Comparison of ENCODE assay signal across 19 cellular contexts in the genomic region with DNA sequence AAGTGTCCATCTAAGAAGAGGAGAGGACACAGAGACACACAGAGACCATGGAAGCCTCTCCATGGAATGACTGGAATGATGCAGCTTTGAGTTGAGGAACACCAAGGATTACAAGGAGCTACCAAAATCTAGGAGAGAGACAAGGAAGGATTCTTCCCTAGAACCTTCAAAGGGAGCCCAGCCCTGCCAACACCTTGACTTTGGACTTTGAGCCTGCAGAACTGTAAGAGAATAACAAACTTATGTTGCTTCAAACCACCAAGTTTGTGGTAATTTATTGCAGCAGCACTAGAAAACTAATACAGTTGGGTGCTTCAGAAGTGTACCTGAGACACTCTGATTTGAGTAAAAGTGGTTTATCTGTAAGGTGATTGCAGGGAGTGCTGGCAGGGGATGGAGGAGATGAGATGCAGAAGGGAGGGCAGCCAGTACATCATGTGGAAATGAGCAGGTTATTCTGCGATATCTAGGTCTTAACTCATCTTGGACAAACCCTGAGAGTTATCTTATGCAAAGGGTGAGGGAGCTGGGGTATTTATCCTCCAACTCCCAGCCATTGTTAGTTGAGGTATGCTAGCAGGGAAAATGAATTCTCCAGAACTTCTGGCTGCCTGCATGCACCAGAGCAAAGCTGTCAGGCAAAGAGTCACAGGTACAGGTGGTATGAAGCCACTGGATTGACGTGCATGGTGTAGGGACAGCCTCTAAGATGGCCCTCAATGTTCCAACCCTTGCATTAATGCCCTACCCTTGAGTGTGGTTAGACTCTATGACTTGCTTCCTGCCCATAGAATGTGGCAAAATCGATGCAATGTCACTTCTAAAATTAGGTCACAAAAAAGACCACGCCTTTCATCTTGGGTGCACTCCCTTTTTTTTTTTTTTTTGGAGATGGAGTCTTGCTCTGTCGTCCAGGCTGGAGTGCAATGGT.
"Had no signal": no experiment of that assay in that cellular context is flagged by ENCODE, and none has a peak within 500 bp of the region (broad histone marks: within the 10 kb centered on the region; RNA-seq: fewer than 3 reads in every experiment).

No MANE protein-coding gene starts in this region.

- ATAC-seq: activated naive CD4-positive, alpha-beta T cell treated with anti-CD3 and anti-CD28 coated beads, Interleukin-2, amount 50 U/mL, for 72 hours had no signal

- H3K4me3 Mint-ChIP-seq: neural progenitor cell had no signal

- H3K27me3 ChIP-seq: adrenal gland, breast epithelium, neural progenitor cell, thyroid gland had no signal

- H3K4me3 ChIP-seq: adrenal gland, breast epithelium, left ventricle myocardium inferior, neural progenitor cell, thyroid gland had no signal

- H3K27ac ChIP-seq: adrenal gland, breast epithelium, left ventricle myocardium inferior, neural progenitor cell, thyroid gland, WERI-Rb-1 had no signal

- H3K36me3 Mint-ChIP-seq: activated naive CD4-positive, alpha-beta T cell treated with anti-CD3 and anti-CD28 coated beads, Interleukin-2, amount 50 U/mL, for 72 hours; neural progenitor cell had no signal

- H3K4me1 ChIP-seq: adrenal gland, breast epithelium, left ventricle myocardium inferior, neural progenitor cell, thyroid gland had no signal

- H3K36me3 ChIP-seq: adrenal gland, breast epithelium, left ventricle myocardium inferior, neural progenitor cell, thyroid gland, WERI-Rb-1 had no signal

- DNase-seq: activated CD4-positive, alpha-beta T cell treated with anti-CD3 and anti-CD28 coated beads for 1 hour; activated CD8-positive, alpha-beta memory T cell treated with anti-CD3 and anti-CD28 coated beads for 24 hours; activated gamma-delta T cell treated with Interleukin-2 at 50 U/mL for 16 hours; adrenal gland; glutamatergic neuron; hippocampal formation; kidney; left ventricle myocardium inferior; stimulated activated CD4-positive, alpha-beta T cell treated with anti-CD3 and anti-CD28 coated beads, Interleukin-12 subunit alpha, Interleukin-12 subunit beta, amount 100 ng/mL, for 4 hours; stimulated activated CD4-positive, alpha-beta T cell treated with anti-CD3 and anti-CD28 coated beads, Interleukin-1b, Interleukin-23, amount 100 ng/mL, for 48 hours; stimulated activated CD8-positive, alpha-beta memory T cell treated with anti-CD3 and anti-CD28 coated beads, Interleukin-4, amount 100 ng/mL, for 48 hours; stimulated activated naive CD4-positive, alpha-beta T cell treated with Interleukin-2 at 50 U/mL for 16 hours; thyroid gland; WERI-Rb-1 had no signal

- H3K27me3 Mint-ChIP-seq: progenitor cell of endocrine pancreas had no signal

- H3K9me3 ChIP-seq: adrenal gland, breast epithelium, thyroid gland had no signal

- H3K27ac Mint-ChIP-seq: activated naive CD4-positive, alpha-beta T cell treated with anti-CD3 and anti-CD28 coated beads, Interleukin-2, amount 50 U/mL, for 72 hours; neural progenitor cell; progenitor cell of endocrine pancreas had no signal

- FAIRE-seq: astrocyte, kidney had no signal
